ENCODE assay signal across 1 cellular context in the genomic region with DNA sequence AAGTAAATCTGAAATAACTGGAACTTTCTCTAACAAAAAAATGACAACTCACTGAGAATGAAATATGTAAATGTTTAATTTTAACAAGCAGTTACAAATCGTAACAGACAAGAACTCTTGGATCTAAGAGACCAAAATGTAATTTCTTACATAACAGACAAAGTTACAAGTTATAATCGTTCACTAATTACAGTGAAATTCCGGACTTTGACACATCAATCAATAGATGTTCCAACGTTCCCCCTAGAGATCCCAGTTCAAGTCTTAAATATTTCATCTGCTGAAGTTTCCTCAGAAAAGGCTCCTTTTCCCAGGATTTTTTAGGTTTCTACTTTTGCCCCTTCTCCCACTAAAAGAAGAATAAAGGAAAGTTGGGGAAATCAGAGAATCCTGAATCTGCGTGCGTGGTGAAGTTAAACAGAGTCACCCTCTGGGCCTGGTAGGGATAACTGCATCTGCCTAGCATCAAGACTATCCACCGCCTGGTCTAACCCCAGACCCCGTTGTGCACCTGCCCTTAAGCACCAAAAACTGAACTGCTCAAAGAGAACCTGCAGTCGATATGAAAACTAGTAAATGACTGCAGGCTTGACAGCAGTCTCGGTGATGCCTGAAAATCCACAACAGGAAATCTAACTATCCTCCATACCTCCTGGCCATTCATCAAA.
TF ChIP-seq lines count a peak whose summit lies in the region.

No MANE protein-coding gene starts in this region.

TF ChIP-seq in IMR-90, 13 proteins besides CTCF, POLR2A, EP300 and RAD21:
- TF ChIP-seq, protein P1, sequence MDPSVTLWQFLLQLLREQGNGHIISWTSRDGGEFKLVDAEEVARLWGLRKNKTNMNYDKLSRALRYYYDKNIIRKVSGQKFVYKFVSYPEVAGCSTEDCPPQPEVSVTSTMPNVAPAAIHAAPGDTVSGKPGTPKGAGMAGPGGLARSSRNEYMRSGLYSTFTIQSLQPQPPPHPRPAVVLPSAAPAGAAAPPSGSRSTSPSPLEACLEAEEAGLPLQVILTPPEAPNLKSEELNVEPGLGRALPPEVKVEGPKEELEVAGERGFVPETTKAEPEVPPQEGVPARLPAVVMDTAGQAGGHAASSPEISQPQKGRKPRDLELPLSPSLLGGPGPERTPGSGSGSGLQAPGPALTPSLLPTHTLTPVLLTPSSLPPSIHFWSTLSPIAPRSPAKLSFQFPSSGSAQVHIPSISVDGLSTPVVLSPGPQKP (IDR thresholded peaks at IDR 0.05; ENCODE audit: borderline replicate concordance, low read depth, low read length) = no peak
- no peak for TF ChIP-seq SMC3 (IDR thresholded peaks at IDR 0.05; ENCODE audit: low read depth, low read length)
- no peak for TF ChIP-seq MXI1 (IDR thresholded peaks at IDR 0.05; ENCODE audit: borderline replicate concordance, low read depth, low read length)
- no peak for TF ChIP-seq MAZ (IDR thresholded peaks at IDR 0.05; ENCODE audit: borderline replicate concordance, low read depth, low read length)
TF ChIP-seq in IMR-90: peak in this region for 0.
